Comparison of ENCODE assay signal across 6 cellular contexts in the genomic region with DNA sequence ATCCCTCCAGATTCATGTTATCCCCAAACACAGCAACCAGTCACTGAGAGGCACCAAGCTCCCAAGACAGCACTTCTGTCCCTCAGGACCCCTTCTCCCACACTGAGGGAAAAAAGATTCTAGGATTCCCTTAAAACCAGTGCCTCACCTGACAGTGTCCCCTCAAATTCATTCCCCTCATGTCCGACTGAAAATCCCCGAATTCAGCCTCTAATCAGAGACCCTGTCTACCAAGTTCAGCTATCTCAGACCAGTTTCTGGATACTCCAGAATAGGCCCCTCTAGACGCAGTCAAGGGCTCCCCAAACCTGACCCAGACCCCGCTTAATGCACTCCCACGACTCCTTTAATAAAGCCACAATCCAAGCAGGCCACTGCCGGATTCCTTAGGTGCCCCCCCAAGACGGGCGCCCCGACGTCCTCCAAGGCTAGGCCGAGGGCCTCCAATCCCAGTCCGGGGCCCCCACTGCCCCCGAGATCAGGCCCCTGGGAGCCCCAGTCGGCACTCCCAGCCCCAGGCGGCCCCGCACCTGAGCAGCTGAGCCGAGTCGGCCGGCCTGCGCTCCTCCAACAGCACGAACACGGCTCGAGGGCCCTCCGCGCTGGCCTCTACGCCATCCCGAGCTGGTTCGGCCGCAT. TPM values are rescaled to one million over a fixed set of nuclear protein-coding genes. Genes with fewer than 3 reads are reported as not detected.
DNase-seq lines count a peak whose midpoint lies in the region; ATAC-seq and TF ChIP-seq lines count a peak whose summit lies in the region.

No MANE protein-coding gene starts in this region.

- DNase-seq in activated T-cell treated with anti-CD3 and anti-CD28 coated beads, Interleukin-2, amount 50 U/mL, for 24 hours: no peak
- no peak for DNase-seq in activated T-cell treated with anti-CD3 and anti-CD28 coated beads for 4 hours
- DNase-seq in cardiac fibroblast (ENCODE audit: low read depth in 2 of 2): peak in 1 of 2 donors; percentile 5
- peak; percentile 27 for DNase-seq in occipital lobe (lab: John Stamatoyannopoulos, UW)
- no peak for DNase-seq in HuH-7.5 (ENCODE audit: low spot score)

- H3K27me3 Mint-ChIP-seq in activated T-cell treated with anti-CD3 and anti-CD28 coated beads, Interleukin-2, amount 50 U/mL, for 24 hours: peaks cover 12% of the 10 kb centered on the region

- peaks cover 28% of the 10 kb centered on the region for H3K36me3 Mint-ChIP-seq in activated T-cell treated with anti-CD3 and anti-CD28 coated beads, Interleukin-2, amount 50 U/mL, for 24 hours (ENCODE audit: low read depth)

- peak overlapping the region; percentile 95 for H3K27ac Mint-ChIP-seq in activated T-cell treated with anti-CD3 and anti-CD28 coated beads, Interleukin-2, amount 50 U/mL, for 24 hours

- peak overlapping the region; percentile 59 to 73 for H3K4me3 ChIP-seq in cardiac fibroblast (replicated peaks in 1 of 2; ENCODE audit: low read depth in 2 of 2, low read length in 2 of 2)

- H3K4me3 Mint-ChIP-seq in activated T-cell treated with anti-CD3 and anti-CD28 coated beads, Interleukin-2, amount 50 U/mL, for 24 hours: peak overlapping the region; percentile 92

- no peak for ATAC-seq in HG02623 (IDR thresholded peaks at IDR 0.05; ENCODE audit: unreplicated experiment)

- no peak for TF ChIP-seq CTCF in cardiac fibroblast (IDR thresholded peaks at IDR 0.05; ENCODE audit: low read depth, low read length)

- no peaks in the 10 kb centered on the region for H3K9me3 Mint-ChIP-seq in activated T-cell treated with anti-CD3 and anti-CD28 coated beads, Interleukin-2, amount 50 U/mL, for 24 hours

- H3K4me1 Mint-ChIP-seq in activated T-cell treated with anti-CD3 and anti-CD28 coated beads, Interleukin-2, amount 50 U/mL, for 24 hours (ENCODE audit: low read depth): peaks cover 33% of the 10 kb centered on the region

RNA-seq across cellular contexts. Expression of a gene that starts 0.5 kb away (rescaled TPM):
- total RNA-seq in occipital lobe: 8.1 TPM

RNA-seq across cellular contexts. Expression of a gene that starts 16.1 kb away (rescaled TPM):
- 2.0 TPM for total RNA-seq in occipital lobe

RNA-seq across cellular contexts. Expression of a gene that starts 31.1 kb away (rescaled TPM):
- total RNA-seq in occipital lobe: 3.0 TPM

RNA-seq across cellular contexts. Expression of a gene that starts 37.0 kb away (rescaled TPM):
- 23.9 TPM for total RNA-seq in occipital lobe

RNA-seq across cellular contexts. Expression of a gene that starts 40.6 kb away (rescaled TPM):
- total RNA-seq in occipital lobe: 29.9 TPM
